ENCODE assay signal across 25 cellular contexts in the genomic region with DNA sequence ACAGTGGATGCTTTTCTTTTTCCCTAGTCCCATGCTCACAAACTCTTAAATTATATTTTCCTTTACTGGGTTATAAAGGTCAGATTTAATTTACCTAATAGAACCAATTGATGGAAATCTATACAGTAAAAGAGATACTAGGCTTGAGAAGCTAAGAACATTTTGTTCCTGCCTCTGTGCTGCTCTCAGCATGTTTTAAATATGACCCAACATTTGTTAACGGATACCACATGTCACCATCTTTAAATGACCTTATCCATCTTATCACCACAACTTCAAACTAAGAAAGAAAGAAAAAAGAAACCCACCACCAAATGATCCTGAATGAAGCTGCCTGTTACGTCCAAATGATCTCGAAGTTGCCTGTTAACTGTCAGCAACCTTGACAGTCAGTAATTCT.
"Had no signal": no experiment of that assay in that cellular context is flagged by ENCODE, and none has a peak within 500 bp of the region (broad histone marks: within the 10 kb centered on the region; RNA-seq: fewer than 3 reads in every experiment).

No MANE protein-coding gene starts in this region.

- H3K27ac ChIP-seq: left ventricle myocardium inferior, ovary, prostate gland, skin epidermis, stomach, testis, thyroid gland, transverse colon, upper lobe of left lung, vagina had no signal

- H3K27me3 ChIP-seq: ovary, stomach, testis, thyroid gland, transverse colon, upper lobe of left lung, vagina had no signal

- ATAC-seq: natural killer cell; right cardiac atrium; sciatic nerve; stimulated activated naive B cell treated with anti-CD40 and anti-IgM and Interleukin-4, amounts not matched to agents 10 μg/mL and 1 μg/mL and 100 μg/mL, for 72 hours; stimulated activated naive CD8-positive, alpha-beta T cell treated with anti-CD3 and anti-CD28 coated beads, Interleukin-15, Interleukin-2, amounts not matched to agents 100 U/mL and 50 U/mL, for 24 hours had no signal

- H3K4me1 ChIP-seq: left ventricle myocardium inferior, prostate gland, testis, thyroid gland, transverse colon, upper lobe of left lung had no signal

- H3K9me3 ChIP-seq: ovary, prostate gland, stomach, testis, thyroid gland, transverse colon, upper lobe of left lung, vagina had no signal

- H3K4me3 ChIP-seq: left ventricle myocardium inferior, lung, ovary, prostate gland, skin epidermis, stomach, testis, thyroid gland, transverse colon, upper lobe of left lung, vagina had no signal

- H3K36me3 ChIP-seq: left ventricle myocardium inferior, ovary, prostate gland, stomach, thyroid gland, transverse colon, upper lobe of left lung, vagina had no signal

- DNase-seq: islet precursor cell; left ventricle myocardium inferior; mesendoderm; naive B cell; natural killer cell; ovary; posterior cingulate gyrus; retina; right cardiac atrium; stimulated activated CD4-positive, alpha-beta T cell treated with anti-CD3 and anti-CD28 coated beads, Interleukin-12 subunit alpha, Interleukin-12 subunit beta, amount 100 ng/mL, for 4 hours; stimulated activated CD4-positive, alpha-beta T cell treated with anti-CD3 and anti-CD28 coated beads, Interleukin-15, amount 100 ng/mL, for 24 hours; stimulated activated CD4-positive, alpha-beta T cell treated with anti-CD3 and anti-CD28 coated beads, Interleukin-2, amount 100 ng/mL, for 24 hours; stimulated activated CD4-positive, alpha-beta T cell treated with anti-CD3 and anti-CD28 coated beads, Interleukin-4, amount 100 ng/mL, for 1 hour; stimulated activated naive B cell treated with anti-CD40 and anti-IgM and Interleukin-4, amounts not matched to agents 10 μg/mL and 1 μg/mL and 100 μg/mL, for 72 hours; stimulated activated naive CD8-positive, alpha-beta T cell treated with anti-CD3 and anti-CD28 coated beads, Interleukin-15, Interleukin-2, amounts not matched to agents 100 U/mL and 50 U/mL, for 24 hours; stomach; testis; thyroid gland; transverse colon; upper lobe of left lung had no signal
